12 cellular contexts compared by ENCODE assay signal in genomic region chr2:211408485-211408884, GRCh38.
DNase-seq lines count a peak whose midpoint lies in the region; ATAC-seq, FAIRE-seq and TF ChIP-seq lines count a peak whose summit lies in the region.
"Had no signal": no experiment of that assay in that cellular context is flagged by ENCODE, and none has a peak within 500 bp of the region (broad histone marks: within the 10 kb centered on the region; RNA-seq: fewer than 3 reads in every experiment).

No MANE protein-coding gene starts in this region.

- H2BK120ac ChIP-seq in mesendoderm (ENCODE audit: low read depth, low read length): no peak overlapping the region

- no peak overlapping the region for H3K4me2 ChIP-seq in mesendoderm (ENCODE audit: low read length)
- H3K4me2 ChIP-seq: BLaER1 treated with 17β-estradiol and CSF1 and Interleukin-3, amounts not matched to agents 10 nM and 100 nM had no signal

- H3K4me3 ChIP-seq in cardiac fibroblast (replicated peaks in 1 of 2; ENCODE audit: low read depth in 2 of 2, low read length in 2 of 2): no peak overlapping the region
- H3K4me3 ChIP-seq in mesendoderm (ENCODE audit: low read length): no peak overlapping the region
- H3K4me3 ChIP-seq: BLaER1 treated with 17β-estradiol and CSF1 and Interleukin-3, amounts not matched to agents 10 nM and 100 nM had no signal

- no peak overlapping the region for H3K56ac ChIP-seq in mesendoderm (ENCODE audit: low read length)

- H3K36me3 ChIP-seq in mesendoderm (ENCODE audit: control insufficient read depth, insufficient read depth, low read length): no peaks in the 10 kb centered on the region
- H3K36me3 ChIP-seq: BLaER1 treated with 17β-estradiol and CSF1 and Interleukin-3, amounts not matched to agents 10 nM and 100 nM had no signal

- H3K4ac ChIP-seq in mesendoderm (ENCODE audit: low read depth, low read length): no peak overlapping the region

- no peak overlapping the region for H3K9ac ChIP-seq in mesendoderm (ENCODE audit: low read length)
- H3K9ac ChIP-seq: BLaER1 treated with 17β-estradiol and CSF1 and Interleukin-3, amounts not matched to agents 10 nM and 100 nM had no signal

- no peak overlapping the region for H3K27ac ChIP-seq in mesendoderm (ENCODE audit: low read depth, low read length)
- H3K27ac ChIP-seq: BLaER1 treated with 17β-estradiol and CSF1 and Interleukin-3, amounts not matched to agents 10 nM and 100 nM had no signal

- no peak for TF ChIP-seq CTCF in cardiac fibroblast (IDR thresholded peaks at IDR 0.05; ENCODE audit: low read depth, low read length)

- H3K79me1 ChIP-seq in mesendoderm (ENCODE audit: low read length): no peaks in the 10 kb centered on the region

- DNase-seq in Ammon's horn (ENCODE audit: low spot score): peak; percentile 5
- peak; percentile 7 for DNase-seq in LoVo (ENCODE audit: low spot score)
- DNase-seq in cardiac fibroblast (ENCODE audit: low read depth in 2 of 2): peak; percentile 63 to 90
- peak; percentile 18 for DNase-seq in mesendoderm
- no peak for DNase-seq in HTR-8/SVneo (ENCODE audit: insufficient read length, low spot score)
- DNase-seq in NCI-H2171 treated with DMSO at 0.1 percent for 48 hours (lab: John Stamatoyannopoulos, UW): no peak
- DNase-seq in NCI-H2081 (lab: John Stamatoyannopoulos, UW): no peak
- DNase-seq: activated CD8-positive, alpha-beta memory T cell treated with anti-CD3 and anti-CD28 coated beads, Interleukin-2, amount 50 U/mL, for 4 hours; T1000 had no signal

- no peaks in the 10 kb centered on the region for H3K27me3 ChIP-seq in mesendoderm (ENCODE audit: insufficient read depth, low read length, poor library complexity)
- H3K27me3 ChIP-seq: BLaER1 treated with 17β-estradiol and CSF1 and Interleukin-3, amounts not matched to agents 10 nM and 100 nM had no signal

- H4K8ac ChIP-seq in mesendoderm (ENCODE audit: low read depth, low read length): no peak overlapping the region

- no CpG with 5 or more reads among the region's 4 CpGs for WGBS in mesendoderm (ENCODE audit: extremely low coverage, insufficient coverage, low lambda C conversion rate)

- no peak overlapping the region for H2BK5ac ChIP-seq in mesendoderm (ENCODE audit: low read length)

- H2AK5ac ChIP-seq in mesendoderm (ENCODE audit: low read length): no peak overlapping the region

- no peak for ATAC-seq in GM19395 (IDR thresholded peaks at IDR 0.05; ENCODE audit: unreplicated experiment)
- ATAC-seq: stimulated activated memory B cell treated with anti-CD40 and anti-IgM and Interleukin-4, amounts not matched to agents 10 μg/mL and 1 μg/mL and 100 μg/mL, for 72 hours had no signal

- H4K5ac ChIP-seq in mesendoderm (ENCODE audit: low read length): no peak overlapping the region

- no peak overlapping the region for H3K23ac ChIP-seq in mesendoderm (ENCODE audit: low read length)

- H3K4me1 ChIP-seq in mesendoderm (ENCODE audit: control insufficient read depth, low read depth, low read length): peaks cover 2% of the 10 kb centered on the region
- H3K4me1 ChIP-seq: BLaER1 treated with 17β-estradiol and CSF1 and Interleukin-3, amounts not matched to agents 10 nM and 100 nM had no signal

- no peaks in the 10 kb centered on the region for H3K79me2 ChIP-seq in mesendoderm (ENCODE audit: control insufficient read depth, insufficient read depth, low read length)

- FAIRE-seq in HTR-8/SVneo (lab: Jason Lieb, UNC): no peak

- H3K18ac ChIP-seq in mesendoderm (ENCODE audit: low read length): no peak overlapping the region

- no peak overlapping the region for H2BK15ac ChIP-seq in mesendoderm (replicated peaks; ENCODE audit: low read depth)

Comparison
In these comparisons a context has a peak if more than half of its experiments do, and no peak if none do; other contexts are left out.
1. DNase-seq: peak in Ammon's horn (single experiment), LoVo (single experiment), cardiac fibroblast (2 of 2) and mesendoderm (single experiment); none in HTR-8/SVneo (single experiment), NCI-H2171 treated with DMSO at 0.1 percent for 48 hours (single experiment) and NCI-H2081 (0 of 2).